ENCODE assay signal across 1 cellular context in genomic region chr7:73615886-73616285, GRCh38.
TF ChIP-seq lines count a peak whose summit lies in the region.

No MANE protein-coding gene starts in this region.

TF ChIP-seq in H1, 55 proteins besides CTCF, POLR2A, EP300 and RAD21:
- TF ChIP-seq TAF1 (IDR thresholded peaks at IDR 0.05; ENCODE audit: low read depth, low read length): no peak
- TF ChIP-seq RFX5 (IDR thresholded peaks at IDR 0.05; ENCODE audit: borderline replicate concordance, low read depth, low read length): no peak
- no peak for TF ChIP-seq KDM5A (IDR thresholded peaks at IDR 0.05; ENCODE audit: low read length)
- no peak for TF ChIP-seq TEAD4 (IDR thresholded peaks at IDR 0.05; ENCODE audit: low read depth, low read length)
- TF ChIP-seq YY1 (IDR thresholded peaks at IDR 0.05; ENCODE audit: low read depth, low read length): no peak
- TF ChIP-seq GTF2F1 (IDR thresholded peaks at IDR 0.05; ENCODE audit: borderline replicate concordance, low read depth, low read length): no peak
- TF ChIP-seq, protein P1, sequence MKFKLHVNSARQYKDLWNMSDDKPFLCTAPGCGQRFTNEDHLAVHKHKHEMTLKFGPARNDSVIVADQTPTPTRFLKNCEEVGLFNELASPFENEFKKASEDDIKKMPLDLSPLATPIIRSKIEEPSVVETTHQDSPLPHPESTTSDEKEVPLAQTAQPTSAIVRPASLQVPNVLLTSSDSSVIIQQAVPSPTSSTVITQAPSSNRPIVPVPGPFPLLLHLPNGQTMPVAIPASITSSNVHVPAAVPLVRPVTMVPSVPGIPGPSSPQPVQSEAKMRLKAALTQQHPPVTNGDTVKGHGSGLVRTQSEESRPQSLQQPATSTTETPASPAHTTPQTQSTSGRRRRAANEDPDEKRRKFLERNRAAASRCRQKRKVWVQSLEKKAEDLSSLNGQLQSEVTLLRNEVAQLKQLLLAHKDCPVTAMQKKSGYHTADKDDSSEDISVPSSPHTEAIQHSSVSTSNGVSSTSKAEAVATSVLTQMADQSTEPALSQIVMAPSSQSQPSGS (IDR thresholded peaks at IDR 0.05; ENCODE audit: low read length): no peak
- TF ChIP-seq CEBPB (IDR thresholded peaks at IDR 0.05; ENCODE audit: low read depth, low read length): no peak
- no peak for TF ChIP-seq SIRT6 (IDR thresholded peaks at IDR 0.05; ENCODE audit: low read length)
- no peak for TF ChIP-seq JUND (IDR thresholded peaks at IDR 0.05; ENCODE audit: low read length)
- TF ChIP-seq TBP (IDR thresholded peaks at IDR 0.05; ENCODE audit: low read depth, low read length): no peak
- TF ChIP-seq RNF2 (IDR thresholded peaks at IDR 0.05; ENCODE audit: borderline replicate concordance, low read depth, low read length, missing control alignments, poor library complexity, severe bottlenecking): no peak
- TF ChIP-seq BCL11A (IDR thresholded peaks at IDR 0.05; ENCODE audit: low read depth in 2 of 2, low read length in 2 of 2): no peak
- no peak for TF ChIP-seq CBX8 (IDR thresholded peaks at IDR 0.05; ENCODE audit: borderline replicate concordance, low read depth, low read length)
- TF ChIP-seq RBBP5 (IDR thresholded peaks at IDR 0.05; ENCODE audit: borderline replicate concordance, low read depth, low read length): no peak
- no peak for TF ChIP-seq TAF7 (optimal IDR thresholded peaks at IDR 0.05; ENCODE audit: borderline replicate concordance, low read depth, low read length)
